In the genomic region with DNA sequence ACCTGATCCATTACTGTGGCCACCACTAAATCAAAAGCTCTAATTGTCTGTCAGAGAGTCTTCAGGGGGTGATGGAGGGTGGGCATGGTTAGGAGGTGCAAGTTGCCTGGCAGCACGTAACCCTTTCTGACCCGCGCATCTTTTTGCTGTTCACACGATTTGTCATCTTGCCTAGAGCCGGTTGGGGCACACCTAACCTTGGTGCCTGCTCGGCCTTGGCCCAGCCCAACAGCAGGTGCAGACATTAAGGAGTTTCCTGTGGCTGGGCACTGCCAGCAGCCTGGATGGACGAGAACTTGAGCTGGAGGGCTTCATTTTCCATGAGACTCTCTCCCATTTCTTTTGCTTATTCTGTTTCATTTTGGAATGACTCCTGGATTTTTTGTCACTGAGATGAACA, we compare ENCODE assay signal across 33 cellular contexts. TPM values are rescaled to one million over a fixed set of nuclear protein-coding genes. Genes with fewer than 3 reads are reported as not detected.
"Had no signal": no experiment of that assay in that cellular context is flagged by ENCODE, and none has a peak within 500 bp of the region (broad histone marks: within the 10 kb centered on the region; RNA-seq: fewer than 3 reads in every experiment).

No MANE protein-coding gene starts in this region.

- DNase-seq: colonic mucosa; cortex of kidney; effector CD4-positive, alpha-beta T cell; effector memory CD4-positive, alpha-beta T cell; esophagus squamous epithelium; foreskin fibroblast; foreskin melanocyte; gastrocnemius medialis; glutamatergic neuron; head of caudate nucleus; heart right ventricle; hippocampal formation; left cardiac atrium; left lung; left ventricle myocardium superior; lower lobe of right lung; mesenchymal stem cell; mucosa of descending colon; naive B cell had no signal

- ATAC-seq: gastrocnemius medialis, left cardiac atrium, left lung, left ventricle myocardium superior, lower lobe of right lung, mucosa of descending colon had no signal

- H3K27ac ChIP-seq: colonic mucosa, esophagus squamous epithelium, gastrocnemius medialis, heart right ventricle, left lung, lower lobe of right lung had no signal

- H3K4me3 ChIP-seq: colonic mucosa, esophagus squamous epithelium, gastrocnemius medialis, left lung, lower lobe of right lung, mucosa of descending colon had no signal

- H3K9me3 Mint-ChIP-seq: dendritic cell treated with granulocyte-macrophage colony-stimulating factor and Interleukin-4, amounts not matched to agents 40 ng/mL and 50 ng/mL, for 4 days; mesothelial cell of epicardium had no signal

- H3K4me1 Mint-ChIP-seq: mesothelial cell of epicardium, naive B cell had no signal

- H3K27me3 ChIP-seq: colonic mucosa had no signal

- H3K27ac Mint-ChIP-seq: dendritic cell treated with granulocyte-macrophage colony-stimulating factor and Interleukin-4, amounts not matched to agents 40 ng/mL and 50 ng/mL, for 4 days; mesothelial cell of epicardium; naive B cell had no signal

- H3K4me1 ChIP-seq: colonic mucosa, esophagus squamous epithelium, gastrocnemius medialis, heart right ventricle, left lung, lower lobe of right lung had no signal

- H3K36me3 ChIP-seq: colonic mucosa, esophagus squamous epithelium, gastrocnemius medialis, heart right ventricle, left lung, lower lobe of right lung had no signal

- H3K9me3 ChIP-seq: colonic mucosa, esophagus squamous epithelium, gastrocnemius medialis, heart right ventricle, left lung, lower lobe of right lung, mucosa of descending colon had no signal

- H3K4me3 Mint-ChIP-seq: dendritic cell treated with granulocyte-macrophage colony-stimulating factor and Interleukin-4, amounts not matched to agents 40 ng/mL and 50 ng/mL, for 4 days; mesothelial cell of epicardium; naive B cell had no signal

- H3K36me3 Mint-ChIP-seq: mesothelial cell of epicardium, naive B cell had no signal

- FAIRE-seq: endothelial cell of umbilical vein, islet of Langerhans, keratinocyte had no signal

RNA-seq across cellular contexts. Expression of a gene that starts 41.0 kb away (rescaled TPM):
- total RNA-seq: colonic mucosa, dermis microvascular lymphatic vessel endothelial cell, endothelial cell of umbilical vein, epithelial cell of proximal tubule, esophagus squamous epithelium, gastrocnemius medialis, glomerular endothelial cell, heart right ventricle, kidney epithelial cell, left cardiac atrium, left lung, left ventricle myocardium superior, lower leg skin, lower lobe of right lung, lung microvascular endothelial cell, mesenteric fat pad, mesothelial cell of epicardium, mucosa of descending colon, myocyte had no signal
- polyA plus RNA-seq: endothelial cell of umbilical vein, esophagus, heart right ventricle, keratinocyte had no signal
